10 cellular contexts compared by ENCODE assay signal in the genomic region with DNA sequence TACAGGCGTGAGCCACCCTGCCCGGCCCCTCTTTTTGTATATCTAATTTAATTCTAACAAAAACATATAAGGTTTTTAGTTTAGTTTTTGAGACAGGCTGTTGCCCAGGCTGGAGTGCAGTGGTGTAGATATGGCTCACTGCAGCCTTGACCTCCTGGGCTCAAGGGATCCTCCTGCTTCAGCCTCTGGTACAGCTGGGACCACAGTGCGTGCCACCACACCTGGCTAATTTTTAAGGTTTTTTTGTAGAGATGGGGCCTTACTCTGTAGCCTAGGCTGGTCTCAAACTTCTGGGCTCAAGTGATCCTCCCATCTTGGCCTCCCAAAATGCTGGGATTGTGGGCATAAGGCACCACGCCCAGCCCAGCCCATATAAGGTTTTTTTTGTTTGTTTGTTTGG. TPM values are rescaled to one million over a fixed set of nuclear protein-coding genes. Genes with fewer than 3 reads are reported as not detected.
DNase-seq lines count a peak whose midpoint lies in the region; FAIRE-seq and TF ChIP-seq lines count a peak whose summit lies in the region.
"Had no signal": no experiment of that assay in that cellular context is flagged by ENCODE, and none has a peak within 500 bp of the region (broad histone marks: within the 10 kb centered on the region; RNA-seq: fewer than 3 reads in every experiment).

No MANE protein-coding gene starts in this region.

- H3K27me3 Mint-ChIP-seq in IgD-negative memory B cell, result no peaks in the 10 kb centered on the region
- H3K27me3 Mint-ChIP-seq in activated naive CD8-positive, alpha-beta T cell treated with anti-CD3 and anti-CD28 coated beads for 36 hours, result no peaks in the 10 kb centered on the region

- no peak overlapping the region for H3K4me3 Mint-ChIP-seq in IgD-negative memory B cell
- no peak overlapping the region for H3K4me3 Mint-ChIP-seq in activated naive CD8-positive, alpha-beta T cell treated with anti-CD3 and anti-CD28 coated beads for 36 hours

- dilution Hi-C loops in keratinocyte (cut with MboI; ENCODE audit: extremely low pct_ligation_motif_present, low sequenced_read_pairs), result no loop called here

- peak overlapping the region; percentile 71 for H3K9ac ChIP-seq in keratinocyte (ENCODE audit: control insufficient read depth, extremely low read depth, insufficient read depth, low read length)

- H3K79me2 ChIP-seq in keratinocyte (ENCODE audit: control insufficient read depth, insufficient read depth, low read length), result peaks cover 1% of the 10 kb centered on the region

- TF ChIP-seq EP300 in stomach (IDR thresholded peaks at IDR 0.05), result no peak

- H3K36me3 ChIP-seq in keratinocyte (ENCODE audit: control insufficient read depth in 2 of 2, extremely low read depth in 1 of 2, insufficient read depth in 2 of 2, low read length in 2 of 2) (peaks cover 3 to 4% of the 10 kb centered on the region in 2 experiments), stomach (peaks cover 0 to 12% (median 5%) of the 10 kb centered on the region in 4 donors)

- TF ChIP-seq CTCF in keratinocyte (optimal IDR thresholded peaks at IDR 0.05 in 1 of 3, IDR thresholded peaks at IDR 0.05 in 1 of 3, conservative IDR thresholded peaks at IDR 0.05 in 1 of 3; ENCODE audit: extremely low read depth in 1 of 3, insufficient read depth in 2 of 3, low read length in 3 of 3) (no peak), stomach (IDR thresholded peaks at IDR 0.05) (no peak)

- H3K9me3 Mint-ChIP-seq in IgD-negative memory B cell, result no peaks in the 10 kb centered on the region
- no peaks in the 10 kb centered on the region for H3K9me3 Mint-ChIP-seq in activated naive CD8-positive, alpha-beta T cell treated with anti-CD3 and anti-CD28 coated beads for 36 hours

- H3K27ac ChIP-seq in keratinocyte (ENCODE audit: control insufficient read depth, insufficient read depth, low read length) (peak overlapping the region; percentile 91), stomach (peak overlapping the region; percentile 35 to 89 (median 88))

- WGBS in stomach, 5 donors, result 85 to 96% (median 92%) methylated on average over 4 of the region's 4 CpGs

- H3K36me3 Mint-ChIP-seq in IgD-negative memory B cell, result peaks cover 6% of the 10 kb centered on the region
- H3K36me3 Mint-ChIP-seq in activated naive CD8-positive, alpha-beta T cell treated with anti-CD3 and anti-CD28 coated beads for 36 hours, result peaks cover 35% of the 10 kb centered on the region

- H3K4me3 ChIP-seq in keratinocyte (ENCODE audit: control insufficient read depth in 2 of 3, extremely low read depth in 1 of 3, insufficient read depth in 2 of 3, low read depth in 1 of 3, low read length in 3 of 3) (no peak overlapping the region), stomach (no peak overlapping the region)

- peak overlapping the region; percentile 58 for H3K4me2 ChIP-seq in keratinocyte (ENCODE audit: control insufficient read depth, extremely low read depth, insufficient read depth, low read depth, low read length)

- no peaks in the 10 kb centered on the region for H3K9me1 ChIP-seq in keratinocyte (ENCODE audit: control insufficient read depth, extremely low read depth, insufficient read depth, low read length)

- H2AFZ ChIP-seq in keratinocyte (ENCODE audit: control insufficient read depth, low read length), result no peak overlapping the region

- H3K27me3 ChIP-seq in keratinocyte (ENCODE audit: control insufficient read depth, extremely low read depth, insufficient read depth, low read length) (no peaks in the 10 kb centered on the region), stomach (no peaks in the 10 kb centered on the region)

- peaks cover 28 to 35% (median 33%) of the 10 kb centered on the region in 3 donors for H3K4me1 Mint-ChIP-seq in IgD-negative memory B cell
- peaks cover 40% of the 10 kb centered on the region for H3K4me1 Mint-ChIP-seq in activated naive CD8-positive, alpha-beta T cell treated with anti-CD3 and anti-CD28 coated beads for 36 hours

- no peaks in the 10 kb centered on the region for H4K20me1 ChIP-seq in keratinocyte (ENCODE audit: control insufficient read depth, extremely low read depth, insufficient read depth, low read length)

- no peak for DNase-seq in activated naive CD8-positive, alpha-beta T cell treated with anti-CD3 and anti-CD28 coated beads for 36 hours
- no peak for DNase-seq in keratinocyte (ENCODE audit: low read depth, low spot score)
- DNase-seq in stomach, result no peak
- DNase-seq in NCI-H2107 treated with DMSO at 0.1 percent for 48 hours (lab: John Stamatoyannopoulos, UW; ENCODE audit: unreplicated experiment), result no peak
- no peak for DNase-seq in kidney tubule cell (ENCODE audit: low spot score)
- DNase-seq in NCI-H1694 (lab: John Stamatoyannopoulos, UW), result no peak
- DNase-seq: amniotic stem cell, EL, NCI-H226 had no signal

- no peak for TF ChIP-seq POLR2A in stomach (IDR thresholded peaks at IDR 0.05)

- FAIRE-seq in keratinocyte (lab: Jason Lieb, UNC), result no peak

- intact Hi-C loops in stomach (cut with DNase I; ENCODE audit: low total_unique reads), result no loop called here

- H3K9me3 ChIP-seq in keratinocyte (ENCODE audit: control insufficient read depth, low read depth, low read length) (no peaks in the 10 kb centered on the region), stomach (no peaks in the 10 kb centered on the region)

- H3K4me1 ChIP-seq in keratinocyte (ENCODE audit: control insufficient read depth, extremely low read depth, insufficient read depth, low read length) (peaks cover 42% of the 10 kb centered on the region), stomach (peaks cover 36 to 65% (median 60%) of the 10 kb centered on the region in 4 donors)

- H3K27ac Mint-ChIP-seq in IgD-negative memory B cell, result peak overlapping the region; percentile 83 to 99 (median 98)
- peak overlapping the region; percentile 20 for H3K27ac Mint-ChIP-seq in activated naive CD8-positive, alpha-beta T cell treated with anti-CD3 and anti-CD28 coated beads for 36 hours

RNA-seq across cellular contexts. Expression of a gene that starts 18.8 kb away (rescaled TPM):
- polyA plus RNA-seq in IgD-negative memory B cell (73.9 TPM), keratinocyte (76.8 to 157 TPM (median 102 TPM) in 3 replicates), stomach (100 to 1,000 TPM; 119 to 207 (median 150) TPM)
- total RNA-seq in activated naive CD8-positive, alpha-beta T cell treated with anti-CD3 and anti-CD28 coated beads for 36 hours, result 100 to 1,000 TPM; 195 to 214 TPM
- polyA plus RNA-seq in keratinocyte (2011; ENCODE audit: low read depth), result 59.7 TPM
- 99.0 and 125 TPM in 2 replicates for polyA plus RNA-seq in keratinocyte (2011; cell fraction: cytosol; rRNA removed)
- 56.9 and 69.4 TPM in 2 replicates for polyA plus RNA-seq in keratinocyte (2011; cell fraction: nucleus; rRNA removed)
- polyA plus RNA-seq in keratinocyte (2012; ENCODE audit: low replicate concordance), result 87.5 and 131 TPM in 2 replicates
- polyA minus RNA-seq in keratinocyte, result 13.2 to 36.5 TPM (median 22.0 TPM) in 3 replicates
- 27.0 TPM for polyA minus RNA-seq in keratinocyte (2011; cell fraction: cytosol; rRNA and poly(A)+ RNA removed)
- 7.9 and 12.7 TPM in 2 replicates for polyA minus RNA-seq in keratinocyte (2011; cell fraction: nucleus; rRNA and poly(A)+ RNA removed)
- total RNA-seq in stomach, result 100 to 1,000 TPM; 106 to 349 (median 133) TPM

RNA-seq across cellular contexts. Expression of a gene that starts 31.2 kb away (rescaled TPM):
- polyA plus RNA-seq in IgD-negative memory B cell (99.6 TPM), keratinocyte (105 to 237 TPM (median 156 TPM) in 3 replicates), stomach (100 to 1,000 TPM in 2 of 3 donors, 10 to 100 TPM in 1; 77.7 to 127 (median 115) TPM)
- 100 to 1,000 TPM; 209 to 217 TPM for total RNA-seq in activated naive CD8-positive, alpha-beta T cell treated with anti-CD3 and anti-CD28 coated beads for 36 hours
- 301 TPM for polyA plus RNA-seq in keratinocyte (2011; ENCODE audit: low read depth)
- 85.0 and 142 TPM in 2 replicates for polyA plus RNA-seq in keratinocyte (2011; cell fraction: cytosol; rRNA removed)
- 241 and 336 TPM in 2 replicates for polyA plus RNA-seq in keratinocyte (2011; cell fraction: nucleus; rRNA removed)
- polyA plus RNA-seq in keratinocyte (2012; ENCODE audit: low replicate concordance), result 139 and 235 TPM in 2 replicates
- 75.7 to 233 TPM (median 111 TPM) in 3 replicates for polyA minus RNA-seq in keratinocyte
- polyA minus RNA-seq in keratinocyte (2011; cell fraction: cytosol; rRNA and poly(A)+ RNA removed), result 164 TPM
- polyA minus RNA-seq in keratinocyte (2011; cell fraction: nucleus; rRNA and poly(A)+ RNA removed), result 148 and 203 TPM in 2 replicates
- total RNA-seq in stomach, result 100 to 1,000 TPM in 4 of 5 donors, 10 to 100 TPM in 1; 87.5 to 330 (median 142) TPM
